In genomic region chr13:50892162-50892944, GRCh38 we compare ENCODE assay signal across 12 cellular contexts. TPM values are rescaled to one million over a fixed set of nuclear protein-coding genes. Genes with fewer than 3 reads are reported as not detected.
DNase-seq lines count a peak whose midpoint lies in the region; FAIRE-seq and TF ChIP-seq lines count a peak whose summit lies in the region.
"Had no signal": no experiment of that assay in that cellular context is flagged by ENCODE, and none has a peak within 500 bp of the region (broad histone marks: within the 10 kb centered on the region; RNA-seq: fewer than 3 reads in every experiment).

No MANE protein-coding gene starts in this region.

- peak overlapping the region; percentile 85 for H3K4me2 ChIP-seq in BLaER1

- H3K9ac ChIP-seq in BLaER1 = peak overlapping the region; percentile 86

- H3K27ac ChIP-seq in BLaER1 = peak overlapping the region; percentile 95
- H3K27ac ChIP-seq: right lobe of liver had no signal

- H4K20me1 ChIP-seq in BLaER1 = no peaks in the 10 kb centered on the region

- FAIRE-seq in GM19239 (lab: Jason Lieb, UNC) (peak; percentile 96), bronchial epithelial cell (lab: Jason Lieb, UNC) (peak; percentile 47)
- FAIRE-seq: islet of Langerhans had no signal

- H3K36me3 ChIP-seq in BLaER1 (no peaks in the 10 kb centered on the region), bronchial epithelial cell (ENCODE audit: control insufficient read depth, insufficient read depth, low read length) (no peaks in the 10 kb centered on the region)
- H3K36me3 ChIP-seq: BE2C, right lobe of liver, stomach had no signal

- TF ChIP-seq CTCF in bronchial epithelial cell (IDR thresholded peaks at IDR 0.05; ENCODE audit: insufficient read depth, low read length, severe bottlenecking) = no peak

- H3K4me1 ChIP-seq in BLaER1 = peaks cover 83% of the 10 kb centered on the region
- H3K4me1 ChIP-seq: right lobe of liver had no signal

- H3K27me3 ChIP-seq in BLaER1 (no peaks in the 10 kb centered on the region), bronchial epithelial cell (ENCODE audit: control insufficient read depth, insufficient read depth, low read length) (no peaks in the 10 kb centered on the region)
- H3K27me3 ChIP-seq: BE2C, right lobe of liver, stomach had no signal

- peak overlapping the region; percentile 51 for H3K4me3 ChIP-seq in BLaER1
- H3K4me3 ChIP-seq in bronchial epithelial cell (ENCODE audit: low read depth, low read length) = no peak overlapping the region
- H3K4me3 ChIP-seq: right lobe of liver, stomach had no signal

- no peak for DNase-seq in GM19239 (ENCODE audit: insufficient read length, low spot score)
- DNase-seq in SK-N-DZ (ENCODE audit: low spot score) = peak; percentile 74
- DNase-seq in bronchial epithelial cell (ENCODE audit: low read depth) = no peak
- no peak for DNase-seq in kidney glomerular epithelial cell (lab: John Stamatoyannopoulos, UW)
- DNase-seq in dedifferentiated amniotic fluid mesenchymal stem cell (ENCODE audit: extremely low spot score) = no peak
- no peak for DNase-seq in DMS153 treated with DMSO at 0.1 percent for 48 hours (lab: John Stamatoyannopoulos, UW; ENCODE audit: unreplicated experiment)
- DNase-seq in D341Med (ENCODE audit: low spot score) = no peak
- DNase-seq: BE2C, right lobe of liver, stomach had no signal

- H3K9me3 ChIP-seq in BLaER1 = 0 out of 2 replicates have a peak, but pooled peaks cover 10% of the 10 kb centered on the region
- H3K9me3 ChIP-seq: BE2C, right lobe of liver, stomach had no signal

RNA-seq across cellular contexts. Expression of gene RNASEH2B, which starts 17.2 kb away (rescaled TPM):
- polyA plus RNA-seq in SK-N-DZ (2014; cell fraction: cytosol; rRNA removed) = 182 and 190 TPM in 2 replicates
- 149 and 158 TPM in 2 replicates for polyA plus RNA-seq in SK-N-DZ (2014; cell fraction: nucleus; rRNA removed)
- total RNA-seq in bronchial epithelial cell = 33.2 and 35.0 TPM in 2 replicates

RNA-seq across cellular contexts. Expression of gene DLEU7, which starts 48.9 kb away (rescaled TPM):
- polyA plus RNA-seq in SK-N-DZ (2014; cell fraction: cytosol; rRNA removed) = not detected in 2 replicates
- polyA plus RNA-seq in SK-N-DZ (2014; cell fraction: nucleus; rRNA removed) = 0.51 TPM in 1 of 2 replicates, not detected in the other
- total RNA-seq in bronchial epithelial cell = not detected in 2 replicates
- total RNA-seq: stomach had no signal
